In the genomic region with DNA sequence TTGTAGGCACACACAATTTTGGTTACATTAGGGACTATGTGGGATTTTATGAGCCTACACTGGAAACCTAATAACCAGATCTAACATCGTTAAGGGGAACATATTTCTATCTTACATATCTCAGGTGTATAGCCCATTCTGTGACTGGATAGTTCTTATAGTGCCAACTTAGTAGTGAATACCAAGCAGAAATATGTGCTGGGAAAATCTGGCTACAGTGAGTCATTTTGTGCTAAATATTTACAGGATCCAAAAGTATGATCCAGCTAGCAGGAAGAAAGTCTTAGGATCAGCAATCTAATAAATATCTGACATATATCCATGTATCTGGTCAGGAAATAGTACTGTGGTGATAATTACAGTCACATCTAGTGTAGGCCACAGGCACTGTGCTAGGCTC, we compare ENCODE assay signal across 20 cellular contexts.
DNase-seq lines count a peak whose midpoint lies in the region; ATAC-seq, FAIRE-seq and TF ChIP-seq lines count a peak whose summit lies in the region.
"Had no signal": no experiment of that assay in that cellular context is flagged by ENCODE, and none has a peak within 500 bp of the region (broad histone marks: within the 10 kb centered on the region; RNA-seq: fewer than 3 reads in every experiment).

No MANE protein-coding gene starts in this region.

- no peak overlapping the region for H3K27ac Mint-ChIP-seq in neural progenitor cell
- H3K27ac Mint-ChIP-seq: B cell; CD4-positive, alpha-beta memory T cell; GM23338; IgD-negative memory B cell had no signal

- no peak for FAIRE-seq in bronchial epithelial cell (lab: Jason Lieb, UNC)
- FAIRE-seq: D721Med, GM18507 had no signal

- no peak overlapping the region for H3K9ac ChIP-seq in GM23248
- H3K9ac ChIP-seq in neural progenitor cell = no peak overlapping the region

- peaks cover 31% of the 10 kb centered on the region for H3K4me1 Mint-ChIP-seq in neural progenitor cell
- H3K4me1 Mint-ChIP-seq: B cell, H9, IgD-negative memory B cell had no signal

- H3K9me2 ChIP-seq in GM23248 (ENCODE audit: insufficient read depth) = no peaks in the 10 kb centered on the region

- H3K4me2 ChIP-seq in GM23248 (ENCODE audit: unreplicated experiment) (no peak overlapping the region), neural progenitor cell (no peak overlapping the region)
- H3K4me2 ChIP-seq: GM23338 had no signal

- H3K4me3 Mint-ChIP-seq in neural progenitor cell = no peak overlapping the region
- H3K4me3 Mint-ChIP-seq: B cell; CD4-positive, alpha-beta memory T cell; GM23338; H9; IgD-negative memory B cell had no signal

- DNase-seq in ACHN (peak; percentile 41), GM23248 (peak; percentile 29), bronchial epithelial cell (ENCODE audit: low read depth) (peak; percentile 17), kidney tubule cell (ENCODE audit: low spot score) (peak; percentile 76), NCI-H1105 (lab: John Stamatoyannopoulos, UW) (no peak), neural progenitor cell (ENCODE audit: low spot score) (no peak)
- DNase-seq: 8988T; C1 segment of cervical spinal cord; CD4-positive, alpha-beta memory T cell; DMS153; DMS79 treated with DMSO at 0.1 percent for 48 hours; GF-D8; H9 had no signal

- H3K4me1 ChIP-seq in GM23248 (ENCODE audit: insufficient read depth) (no peaks in the 10 kb centered on the region), neural progenitor cell (no peaks in the 10 kb centered on the region)

- H3K27me3 Mint-ChIP-seq in neural progenitor cell (ENCODE audit: insufficient read depth, low read depth) = peaks cover 6% of the 10 kb centered on the region

- H3K36me3 Mint-ChIP-seq in neural progenitor cell = no peaks in the 10 kb centered on the region
- H3K36me3 Mint-ChIP-seq: CD4-positive, alpha-beta memory T cell; IgD-negative memory B cell had no signal

- no peaks in the 10 kb centered on the region for H4K20me1 ChIP-seq in GM23248 (ENCODE audit: insufficient read depth)
- H4K20me1 ChIP-seq in neural progenitor cell (ENCODE audit: low read depth) = no peaks in the 10 kb centered on the region

- WGBS in GM23248 (ENCODE audit: low coverage in 1 of 2, low lambda C conversion rate in 2 of 2, missing lambda C conversion rate in 2 of 2), 2 experiments = 80 to 93% methylated on average over 1 of the region's 1 CpG

- ATAC-seq in GM19035 (IDR thresholded peaks at IDR 0.05; ENCODE audit: unreplicated experiment) (no peak), HG03095 (IDR thresholded peaks at IDR 0.05; ENCODE audit: unreplicated experiment) (no peak)
- ATAC-seq: GM23338 had no signal

- no peaks in the 10 kb centered on the region for H3K9me3 ChIP-seq in GM23248 (ENCODE audit: low read depth)
- no peaks in the 10 kb centered on the region for H3K9me3 ChIP-seq in neural progenitor cell (ENCODE audit: low read depth)

- TF ChIP-seq CTCF in bronchial epithelial cell (IDR thresholded peaks at IDR 0.05; ENCODE audit: insufficient read depth, low read length, severe bottlenecking) (no peak), neural progenitor cell (IDR thresholded peaks at IDR 0.05) (no peak)

- H3K4me3 ChIP-seq in GM23248 = no peak overlapping the region
- H3K4me3 ChIP-seq in bronchial epithelial cell (ENCODE audit: low read depth, low read length) = no peak overlapping the region
- no peak overlapping the region for H3K4me3 ChIP-seq in neural progenitor cell
- H3K4me3 ChIP-seq: GM23338 had no signal

- H2AFZ ChIP-seq in GM23248 = no peak overlapping the region
- H2AFZ ChIP-seq in neural progenitor cell (replicated peaks) = no peak overlapping the region
- H2AFZ ChIP-seq: GM23338 had no signal

- in situ Hi-C loops in ACHN (cut with HindIII; ENCODE audit: low pct_ligation_motif_present, low pct_unique_long_range_greater_than_20kb, low sequenced_read_pairs) (no loop called here), GM23248 (cut with MboI) (no loop called here)

- no peaks in the 10 kb centered on the region for H3K36me3 ChIP-seq in GM23248 (ENCODE audit: low read depth)
- H3K36me3 ChIP-seq in bronchial epithelial cell (ENCODE audit: control insufficient read depth, insufficient read depth, low read length) = no peaks in the 10 kb centered on the region
- no peaks in the 10 kb centered on the region for H3K36me3 ChIP-seq in neural progenitor cell

- no peaks in the 10 kb centered on the region for H3F3A ChIP-seq in GM23248 (ENCODE audit: insufficient read depth)
- H3F3A ChIP-seq in neural progenitor cell (ENCODE audit: low read depth) = no peaks in the 10 kb centered on the region

- H3K27ac ChIP-seq in GM23248 = no peak overlapping the region
- no peak overlapping the region for H3K27ac ChIP-seq in neural progenitor cell

- H3K9me3 Mint-ChIP-seq in neural progenitor cell = no peaks in the 10 kb centered on the region
- H3K9me3 Mint-ChIP-seq: GM23338, H9 had no signal

- H3K79me2 ChIP-seq in GM23248 (ENCODE audit: insufficient read depth) = no peaks in the 10 kb centered on the region
- no peaks in the 10 kb centered on the region for H3K79me2 ChIP-seq in neural progenitor cell (ENCODE audit: low read depth)

- no peaks in the 10 kb centered on the region; the same call in 1 of the 2 replicates for H3K27me3 ChIP-seq in GM23248 (replicated peaks; ENCODE audit: insufficient read depth)
- H3K27me3 ChIP-seq in bronchial epithelial cell (ENCODE audit: control insufficient read depth, insufficient read depth, low read length) = peaks cover 1% of the 10 kb centered on the region
- H3K27me3 ChIP-seq in neural progenitor cell = no peaks in the 10 kb centered on the region

Comparison
In these comparisons a context has a peak if more than half of its experiments do, and no peak if none do; other contexts are left out.
1. DNase-seq: peak in ACHN (single experiment), GM23248 (single experiment), bronchial epithelial cell (single experiment) and kidney tubule cell (single experiment); none in NCI-H1105 (single experiment) and neural progenitor cell (single experiment).